11 cellular contexts compared by ENCODE assay signal in the genomic region with DNA sequence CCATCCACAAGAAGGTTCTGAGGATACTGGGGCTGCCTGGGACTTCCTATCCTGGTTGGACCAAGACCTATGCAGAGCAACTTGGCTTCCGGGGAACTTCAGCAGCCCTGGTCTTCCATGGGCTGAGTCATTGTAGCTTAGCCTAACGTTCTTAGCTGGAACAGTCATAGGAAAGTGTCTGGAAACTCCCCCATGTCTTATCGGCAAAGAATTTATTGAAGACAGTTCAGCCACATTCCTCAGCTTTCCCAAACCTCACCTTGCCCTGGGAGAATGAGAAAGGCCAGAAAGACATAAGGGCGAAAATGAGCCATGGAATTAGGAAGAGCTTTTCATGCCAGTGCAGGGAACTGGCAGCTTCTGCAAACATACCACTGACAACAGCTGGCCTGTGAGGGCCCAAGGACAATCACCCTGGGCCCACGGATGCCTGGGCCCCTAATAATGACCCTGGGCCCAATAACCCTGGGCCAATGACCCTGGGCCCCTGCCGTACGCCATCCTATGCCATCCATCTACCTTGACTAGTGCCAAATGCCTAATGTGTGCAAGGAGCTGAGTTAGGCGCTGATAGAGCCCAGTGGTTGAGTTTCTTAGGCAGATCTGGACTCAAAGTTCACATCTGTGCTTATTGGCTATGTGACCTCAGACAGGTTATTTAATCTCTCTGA.
DNase-seq lines count a peak whose midpoint lies in the region; ATAC-seq and TF ChIP-seq lines count a peak whose summit lies in the region.
"Had no signal": no experiment of that assay in that cellular context is flagged by ENCODE, and none has a peak within 500 bp of the region (broad histone marks: within the 10 kb centered on the region; RNA-seq: fewer than 3 reads in every experiment).

No MANE protein-coding gene starts in this region.

- DNase-seq in GM03348 (ENCODE audit: low spot score) (peak; percentile 87), SJSA1 (ENCODE audit: low read depth in 1 of 2, low spot score in 2 of 2) (peak; percentile 78 to 82), fibroblast of peridontal ligament (ENCODE audit: extremely low read depth) (peak; percentile 86), renal cortical epithelial cell (ENCODE audit: low read depth) (peak; percentile 98), NK-92 (lab: John Stamatoyannopoulos, UW; ENCODE audit: unreplicated experiment) (no peak), NCI-H146 treated with DMSO at 0.1 percent for 48 hours (lab: John Stamatoyannopoulos, UW; ENCODE audit: unreplicated experiment) (no peak)
- no peak for DNase-seq in CD8-positive, alpha-beta T cell
- DNase-seq: GDM1, NCI-H2081 treated with DMSO at 0.1 percent for 48 hours had no signal

- H3K4me3 ChIP-seq in SJSA1, result no peak overlapping the region
- no peak overlapping the region for H3K4me3 ChIP-seq in CD8-positive, alpha-beta T cell (ENCODE audit: low read depth, low read length)

- H3K27me3 Mint-ChIP-seq in CD8-positive, alpha-beta T cell (ENCODE audit: low read depth), result no peaks in the 10 kb centered on the region

- intact Hi-C loops in CD8-positive, alpha-beta T cell (cut with DNase I, micrococcal nuclease), result no loop called here

- no peak overlapping the region for H3K27ac Mint-ChIP-seq in CD8-positive, alpha-beta T cell
- H3K27ac Mint-ChIP-seq: memory B cell had no signal

- ATAC-seq in GM21786 (IDR thresholded peaks at IDR 0.05; ENCODE audit: unreplicated experiment), result no peak
- ATAC-seq in CD8-positive, alpha-beta T cell, result no peak

- no peaks in the 10 kb centered on the region for H3K9me3 Mint-ChIP-seq in CD8-positive, alpha-beta T cell
- H3K9me3 Mint-ChIP-seq: memory B cell had no signal

- H3K4me1 ChIP-seq in SJSA1 (replicated peaks), result peaks cover 37% of the 10 kb centered on the region
- H3K4me1 ChIP-seq in CD8-positive, alpha-beta T cell (ENCODE audit: insufficient read depth, low read length), result no peaks in the 10 kb centered on the region

- no peaks in the 10 kb centered on the region for H3K36me3 ChIP-seq in SJSA1
- no peaks in the 10 kb centered on the region for H3K36me3 ChIP-seq in CD8-positive, alpha-beta T cell (ENCODE audit: insufficient read depth, low read length)

- CTCF ChIA-PET in CD8-positive, alpha-beta T cell (lab: Charles Lee), result interaction anchor here (1.0 to 19.9 kb wide), 5 partner anchors 9 to 195 kb away, joined by 5 to 402 read pairs (median 7); no protein-coding TSS in a partner anchor

- H3K27me3 ChIP-seq in SJSA1 (replicated peaks), result no peaks in the 10 kb centered on the region
- no peaks in the 10 kb centered on the region for H3K27me3 ChIP-seq in CD8-positive, alpha-beta T cell (ENCODE audit: insufficient read depth, low read length)

- H3K4me1 Mint-ChIP-seq in CD8-positive, alpha-beta T cell (ENCODE audit: low read depth), result no peaks in the 10 kb centered on the region
- H3K4me1 Mint-ChIP-seq: memory B cell had no signal

- no peaks in the 10 kb centered on the region for H3K9me3 ChIP-seq in SJSA1 (replicated peaks)
- no peaks in the 10 kb centered on the region for H3K9me3 ChIP-seq in CD8-positive, alpha-beta T cell (ENCODE audit: low read length)

- TF ChIP-seq CTCF in CD8-positive, alpha-beta T cell (IDR thresholded peaks at IDR 0.05), result no peak

- POLR2A ChIA-PET in CD8-positive, alpha-beta T cell (lab: Charles Lee), result interaction anchor here (0.6 kb wide), 1 partner anchor 786 kb away, joined by 5 read pairs; no protein-coding TSS in a partner anchor

- H3K27ac ChIP-seq in SJSA1, result peak overlapping the region; percentile 81
- no peak overlapping the region for H3K27ac ChIP-seq in CD8-positive, alpha-beta T cell (ENCODE audit: low read depth, low read length)

- H3K36me3 Mint-ChIP-seq in CD8-positive, alpha-beta T cell, result no peaks in the 10 kb centered on the region
- H3K36me3 Mint-ChIP-seq: memory B cell had no signal

- H3K4me3 Mint-ChIP-seq in CD8-positive, alpha-beta T cell, result no peak overlapping the region
- H3K4me3 Mint-ChIP-seq: memory B cell had no signal

Comparison
In these comparisons a context has a peak if more than half of its experiments do, and no peak if none do; other contexts are left out.
1. DNase-seq: peak in GM03348 (single experiment), SJSA1 (2 of 2), fibroblast of peridontal ligament (single experiment) and renal cortical epithelial cell (single experiment); none in NK-92 (single experiment), NCI-H146 treated with DMSO at 0.1 percent for 48 hours (single experiment) and CD8-positive, alpha-beta T cell (0 of 7).